ENCODE assay signal across 18 cellular contexts in genomic region chr20:37330316-37330715, GRCh38.
"Had no signal": no experiment of that assay in that cellular context is flagged by ENCODE, and none has a peak within 500 bp of the region (broad histone marks: within the 10 kb centered on the region; RNA-seq: fewer than 3 reads in every experiment).

No MANE protein-coding gene starts in this region.

- H3K36me3 ChIP-seq: colonic mucosa, esophagus squamous epithelium, gastroesophageal sphincter, right atrium auricular region had no signal

- H3K9me3 Mint-ChIP-seq: naive thymus-derived CD4-positive, alpha-beta T cell; nephron progenitor cell; type B pancreatic cell had no signal

- H3K4me2 ChIP-seq: smooth muscle cell had no signal

- H3K4me3 Mint-ChIP-seq: naive thymus-derived CD4-positive, alpha-beta T cell; nephron progenitor cell; type B pancreatic cell had no signal

- H3K9me3 ChIP-seq: colonic mucosa, esophagus squamous epithelium, gastroesophageal sphincter, right atrium auricular region had no signal

- H3K4me3 ChIP-seq: colonic mucosa, esophagus squamous epithelium, gastroesophageal sphincter, right atrium auricular region, smooth muscle cell had no signal

- ATAC-seq: gastroesophageal sphincter; left lobe of liver; naive thymus-derived CD4-positive, alpha-beta T cell had no signal

- H3K36me3 Mint-ChIP-seq: naive thymus-derived CD4-positive, alpha-beta T cell; type B pancreatic cell had no signal

- FAIRE-seq: urothelium cell line had no signal

- H3K4me1 ChIP-seq: colonic mucosa had no signal

- H3K27ac ChIP-seq: colonic mucosa, esophagus squamous epithelium, gastroesophageal sphincter, right atrium auricular region had no signal

- H3K27me3 ChIP-seq: colonic mucosa, esophagus squamous epithelium, gastroesophageal sphincter, right atrium auricular region had no signal

- DNase-seq: cerebellar nuclear complex; colonic mucosa; dermis blood vessel endothelial cell; esophagus squamous epithelium; foreskin fibroblast; glutamatergic neuron; islet precursor cell; mammary epithelial cell; naive thymus-derived CD4-positive, alpha-beta T cell; nephron progenitor cell; stimulated activated CD4-positive, alpha-beta T cell treated with anti-CD3 and anti-CD28 coated beads, Interleukin-4, amount 100 ng/mL, for 1 hour; stimulated activated naive CD4-positive, alpha-beta T cell had no signal

- H3K27me3 Mint-ChIP-seq: naive thymus-derived CD4-positive, alpha-beta T cell; type B pancreatic cell had no signal

- H3K27ac Mint-ChIP-seq: type B pancreatic cell had no signal
